16 cellular contexts compared by ENCODE assay signal in the genomic region with DNA sequence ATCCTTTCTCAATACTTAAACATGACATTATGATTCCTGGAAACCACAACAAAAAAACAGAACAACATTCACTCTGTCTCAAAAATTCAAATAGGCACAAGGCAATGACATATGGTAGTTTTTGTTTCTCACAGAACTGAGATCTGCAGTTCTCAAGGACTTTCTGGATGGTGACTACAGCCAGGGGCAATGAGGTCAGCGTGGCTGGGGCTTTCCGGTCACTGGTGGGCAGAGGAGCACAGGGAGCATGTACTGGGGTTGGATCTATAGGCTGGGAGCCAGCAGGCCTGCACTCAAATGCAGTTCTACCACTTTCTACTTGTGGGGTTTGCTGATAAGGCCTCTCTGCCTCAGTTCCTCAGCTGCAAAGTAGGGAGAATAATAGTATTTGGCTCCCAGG.
DNase-seq lines count a peak whose midpoint lies in the region; ATAC-seq and TF ChIP-seq lines count a peak whose summit lies in the region.
"Had no signal": no experiment of that assay in that cellular context is flagged by ENCODE, and none has a peak within 500 bp of the region (broad histone marks: within the 10 kb centered on the region; RNA-seq: fewer than 3 reads in every experiment).

No MANE protein-coding gene starts in this region.

- no peak overlapping the region for H4K91ac ChIP-seq in IMR-90 (ENCODE audit: insufficient read depth, low read depth, low read length)

- H3K4me3 Mint-ChIP-seq in nephron (peak overlapping the region; percentile 33 to 72 (median 62)), Caco-2 (ENCODE audit: unreplicated experiment) (no peak overlapping the region)
- H3K4me3 Mint-ChIP-seq: activated B cell treated with CpG ODN at 0.5 μM for 24 hours; activated T-helper 1 cell treated with anti-CD3 and anti-CD28 coated beads, Interleukin-12 subunit alpha, Interleukin-12 subunit beta, Interleukin-2, Interleukin-4 antibody, amounts not matched to agents 30 ng/mL and 10 ng/mL and 1 ng/mL, durations not matched to agents 14 hours and 24 hours and 36 hours; B cell had no signal

- peak overlapping the region; percentile 42; the same call in 1 of the 2 replicates for H3K4ac ChIP-seq in IMR-90 (ENCODE audit: low read depth, low read length)

- H3K27me3 Mint-ChIP-seq in nephron (ENCODE audit: low read depth) (peaks cover 58% of the 10 kb centered on the region), Caco-2 (ENCODE audit: insufficient read depth, unreplicated experiment) (peaks cover 2% of the 10 kb centered on the region)

- 0 out of 2 replicates have a peak overlapping the region, but pooled peaks have one; percentile 2 for H2BK20ac ChIP-seq in IMR-90 (ENCODE audit: low read depth, low read length)

- no peak for ATAC-seq in IMR-90 (ENCODE audit: low read depth)
- no peak for ATAC-seq in GM18505 (IDR thresholded peaks at IDR 0.05; ENCODE audit: unreplicated experiment)
- ATAC-seq: K562 had no signal

- H3K9me1 ChIP-seq in IMR-90 (ENCODE audit: insufficient read depth, low read length) = peaks cover 10% of the 10 kb centered on the region

- peak overlapping the region; percentile 64 to 94 (median 83) for H3K27ac Mint-ChIP-seq in nephron
- H3K27ac Mint-ChIP-seq in Caco-2 (ENCODE audit: unreplicated experiment) = no peak overlapping the region
- H3K27ac Mint-ChIP-seq: activated B cell treated with CpG ODN at 0.5 μM for 24 hours, B cell had no signal

- H3K9me3 Mint-ChIP-seq in nephron (no peaks in the 10 kb centered on the region), Caco-2 (ENCODE audit: unreplicated experiment) (no peaks in the 10 kb centered on the region)
- H3K9me3 Mint-ChIP-seq: activated B cell treated with CpG ODN at 0.5 μM for 24 hours; activated T-helper 1 cell treated with anti-CD3 and anti-CD28 coated beads, Interleukin-12 subunit alpha, Interleukin-12 subunit beta, Interleukin-2, Interleukin-4 antibody, amounts not matched to agents 30 ng/mL and 10 ng/mL and 1 ng/mL, durations not matched to agents 14 hours and 24 hours and 36 hours had no signal

- H2BK5ac ChIP-seq in IMR-90 (ENCODE audit: low read depth, low read length, poor library complexity, severe bottlenecking) = no peak overlapping the region

- no peaks in the 10 kb centered on the region for H3K79me1 ChIP-seq in IMR-90 (ENCODE audit: low read depth in 1 of 2, low read length in 2 of 2)

- H3K4me2 ChIP-seq in IMR-90 (ENCODE audit: low read depth, low read length) = no peak overlapping the region

- H3K36me3 Mint-ChIP-seq in nephron (ENCODE audit: low read depth) (no peaks in the 10 kb centered on the region), Caco-2 (ENCODE audit: insufficient read depth, unreplicated experiment) (no peaks in the 10 kb centered on the region)

- no peak overlapping the region for H3K9ac ChIP-seq in IMR-90 (ENCODE audit: low read depth, low read length)

- no peak overlapping the region for H4K8ac ChIP-seq in IMR-90 (ENCODE audit: low read depth in 2 of 2, low read length in 2 of 2)

- no CpG with 5 or more reads among the region's 2 CpGs for WGBS in IMR-90 (ENCODE audit: extremely low coverage in 2 of 2, insufficient read length in 1 of 2), 2 experiments

- no peak overlapping the region for H4K5ac ChIP-seq in IMR-90 (ENCODE audit: low read depth, low read length)

- TF ChIP-seq RAD21 in IMR-90 (IDR thresholded peaks at IDR 0.05; ENCODE audit: low read length) = no peak

- no peak for TF ChIP-seq CTCF in AG10803 (conservative IDR thresholded peaks at IDR 0.05; ENCODE audit: low read length)
- no peak for TF ChIP-seq CTCF in IMR-90 (conservative IDR thresholded peaks at IDR 0.05; ENCODE audit: low read depth, low read length)
- TF ChIP-seq CTCF in choroid plexus epithelial cell (conservative IDR thresholded peaks at IDR 0.05; ENCODE audit: low read depth, low read length) = no peak
- no peak for TF ChIP-seq CTCF in nephron (IDR thresholded peaks at IDR 0.05; ENCODE audit: unreplicated experiment in 3 of 3)
- no peak for TF ChIP-seq CTCF in Caco-2 (IDR thresholded peaks at IDR 0.05; ENCODE audit: insufficient read depth in 1 of 2, low read depth in 1 of 2, low read length in 1 of 2, severe bottlenecking in 1 of 2, unreplicated experiment in 1 of 2)

- TF ChIP-seq POLR2A in IMR-90 (IDR thresholded peaks at IDR 0.05; ENCODE audit: low read depth, low read length) (no peak), GM18505 (IDR thresholded peaks at IDR 0.05; ENCODE audit: borderline replicate concordance, extremely low read depth, insufficient read depth, insufficient read length) (no peak)

- H3K4me1 ChIP-seq in IMR-90 (ENCODE audit: control insufficient read depth, insufficient read depth, low read length) (peaks cover 24% of the 10 kb centered on the region), Caco-2 (peaks cover 12% of the 10 kb centered on the region)

- H2AK5ac ChIP-seq in IMR-90 (ENCODE audit: low read depth, low read length) = no peak overlapping the region

- POLR2A ChIA-PET in IMR-90 (lab: Charles Lee; ENCODE audit: unreplicated experiment) (no interaction called here), Caco-2 (lab: Charles Lee) (interaction anchor here (0.5 kb wide), 1 partner anchor 106 kb away, joined by 4 read pairs; no protein-coding TSS in a partner anchor)

- intact Hi-C loops in IMR-90 (cut with micrococcal nuclease) = loop anchor here (1.0 to 5.0 kb wide), 3 partner anchors 31 to 214 kb away; no protein-coding TSS in a partner anchor
- intact Hi-C loops in Caco-2 (cut with micrococcal nuclease; ENCODE audit: unreplicated experiment) = loop anchor here (10.0 kb wide), 1 partner anchor 121 kb away; no protein-coding TSS in a partner anchor

- H3K27ac ChIP-seq in IMR-90 (ENCODE audit: insufficient read depth, low read length) = no peak overlapping the region
- H3K27ac ChIP-seq: neutrophil, SJSA1 had no signal

- in situ Hi-C loops in IMR-90 (cut with MboI; ENCODE audit: low sequenced_read_pairs) = no loop called here

- no peak overlapping the region for H3K18ac ChIP-seq in IMR-90 (ENCODE audit: low read depth, low read length)

- no peak overlapping the region for H2AFZ ChIP-seq in IMR-90 (replicated peaks; ENCODE audit: low read length, poor library complexity)

- no peaks in the 10 kb centered on the region for H3K36me3 ChIP-seq in IMR-90 (ENCODE audit: control insufficient read depth, insufficient read depth, low read length)
- no peaks in the 10 kb centered on the region for H3K36me3 ChIP-seq in Caco-2 (ENCODE audit: control insufficient read depth, insufficient read depth, low read length)
- H3K36me3 ChIP-seq: cardiac muscle cell, neutrophil, SJSA1 had no signal

- no peak overlapping the region for H3K14ac ChIP-seq in IMR-90 (replicated peaks; ENCODE audit: low read depth, low read length)

- H3K27me3 ChIP-seq in IMR-90 (ENCODE audit: control insufficient read depth, insufficient read depth, low read length) (no peaks in the 10 kb centered on the region), Caco-2 (replicated peaks; ENCODE audit: control insufficient read depth, insufficient read depth, low read length) (no peaks in the 10 kb centered on the region)
- H3K27me3 ChIP-seq: SJSA1 had no signal

- H2BK15ac ChIP-seq in IMR-90 (ENCODE audit: low read depth, low read length) = no peak overlapping the region

- H3K23ac ChIP-seq in IMR-90 (ENCODE audit: low read depth, low read length) = no peak overlapping the region

- dilution Hi-C loops in IMR-90 (cut with HindIII; ENCODE audit: low sequenced_read_pairs, unreplicated experiment) = no loop called here

- H2AK9ac ChIP-seq in IMR-90 (replicated peaks; ENCODE audit: low read depth, low read length, poor library complexity) = no peak overlapping the region

- H3K9me3 ChIP-seq in IMR-90 (ENCODE audit: control insufficient read depth, insufficient read depth, low read length) = no peaks in the 10 kb centered on the region
- no peaks in the 10 kb centered on the region for H3K9me3 ChIP-seq in Caco-2
- H3K9me3 ChIP-seq: neutrophil, SJSA1 had no signal

- H3K4me3 ChIP-seq in AG10803 (ENCODE audit: low read length) = no peak overlapping the region
- H3K4me3 ChIP-seq in IMR-90 (ENCODE audit: insufficient read depth, low read depth, low read length) = no peak overlapping the region
- no peak overlapping the region for H3K4me3 ChIP-seq in choroid plexus epithelial cell (ENCODE audit: low read depth, low read length)
- H3K4me3 ChIP-seq in Caco-2 (ENCODE audit: low read depth, low read length) = no peak overlapping the region
- H3K4me3 ChIP-seq: cardiac muscle cell, K562, SJSA1 had no signal

- H3K56ac ChIP-seq in IMR-90 (ENCODE audit: extremely low read depth, insufficient read depth, low read length) = no peak overlapping the region

- no peak overlapping the region for H2BK120ac ChIP-seq in IMR-90 (ENCODE audit: low read depth, low read length)

- no TSS peak for BruUV-seq in IMR-90 (replicated peaks; lab: Mats Ljungman, UMichigan)
- no TSS peak for BruUV-seq in Caco-2 (replicated peaks; lab: Mats Ljungman, UMichigan)

- CTCF ChIA-PET in IMR-90 (lab: Yijun Ruan, JAX) (no interaction called here), Caco-2 (lab: Charles Lee) (no interaction called here)

- H3K4me1 Mint-ChIP-seq in nephron = peaks cover 55% of the 10 kb centered on the region
- peaks cover 14% of the 10 kb centered on the region for H3K4me1 Mint-ChIP-seq in Caco-2 (ENCODE audit: low read depth, unreplicated experiment)
- H3K4me1 Mint-ChIP-seq: activated B cell treated with CpG ODN at 0.5 μM for 24 hours, B cell had no signal

- DNase-seq in AG10803 (ENCODE audit: low read depth) (peak; percentile 24), IMR-90 (peak; percentile 23), choroid plexus epithelial cell (ENCODE audit: low read depth) (peak; percentile 20), Caco-2 (no peak), hippocampal formation (lab: John Stamatoyannopoulos, UW) (no peak), NCI-H146 (lab: John Stamatoyannopoulos, UW) (no peak)
- DNase-seq: activated B cell treated with CpG ODN at 0.5 μM for 24 hours, NCI-H1930 had no signal

- H4K20me1 ChIP-seq in IMR-90 (ENCODE audit: insufficient read depth, low read length) = no peaks in the 10 kb centered on the region

TF ChIP-seq in IMR-90, 13 proteins besides CTCF, POLR2A, EP300 and RAD21 (continues in another document):
- TF ChIP-seq RFX5 (IDR thresholded peaks at IDR 0.05; ENCODE audit: low read depth, low read length) (no peak), FOS (IDR thresholded peaks at IDR 0.05; ENCODE audit: low read depth, low read length) (no peak), SMC3 (IDR thresholded peaks at IDR 0.05; ENCODE audit: low read depth, low read length) (no peak), CEBPB (IDR thresholded peaks at IDR 0.05; ENCODE audit: low read depth, low read length) (no peak), CHD1 (IDR thresholded peaks at IDR 0.05; ENCODE audit: low read depth, low read length) (no peak), MXI1 (IDR thresholded peaks at IDR 0.05; ENCODE audit: borderline replicate concordance, low read depth, low read length) (no peak), MAZ (IDR thresholded peaks at IDR 0.05; ENCODE audit: borderline replicate concordance, low read depth, low read length) (no peak), RCOR1 (IDR thresholded peaks at IDR 0.05; ENCODE audit: insufficient replicate concordance, low read length) (no peak), NFE2L2 (IDR thresholded peaks at IDR 0.05; ENCODE audit: low read depth, low read length) (no peak), BHLHE40 (IDR thresholded peaks at IDR 0.05; ENCODE audit: low read depth, low read length) (no peak)

Comparison
In these comparisons a context has a peak if more than half of its experiments do, and no peak if none do; other contexts are left out.
1. DNase-seq: peak in AG10803 (single experiment), IMR-90 (single experiment) and choroid plexus epithelial cell (single experiment); none in Caco-2 (0 of 2), hippocampal formation (0 of 2) and NCI-H146 (single experiment).